Comparison of ENCODE assay signal across 1 cellular context in the genomic region with DNA sequence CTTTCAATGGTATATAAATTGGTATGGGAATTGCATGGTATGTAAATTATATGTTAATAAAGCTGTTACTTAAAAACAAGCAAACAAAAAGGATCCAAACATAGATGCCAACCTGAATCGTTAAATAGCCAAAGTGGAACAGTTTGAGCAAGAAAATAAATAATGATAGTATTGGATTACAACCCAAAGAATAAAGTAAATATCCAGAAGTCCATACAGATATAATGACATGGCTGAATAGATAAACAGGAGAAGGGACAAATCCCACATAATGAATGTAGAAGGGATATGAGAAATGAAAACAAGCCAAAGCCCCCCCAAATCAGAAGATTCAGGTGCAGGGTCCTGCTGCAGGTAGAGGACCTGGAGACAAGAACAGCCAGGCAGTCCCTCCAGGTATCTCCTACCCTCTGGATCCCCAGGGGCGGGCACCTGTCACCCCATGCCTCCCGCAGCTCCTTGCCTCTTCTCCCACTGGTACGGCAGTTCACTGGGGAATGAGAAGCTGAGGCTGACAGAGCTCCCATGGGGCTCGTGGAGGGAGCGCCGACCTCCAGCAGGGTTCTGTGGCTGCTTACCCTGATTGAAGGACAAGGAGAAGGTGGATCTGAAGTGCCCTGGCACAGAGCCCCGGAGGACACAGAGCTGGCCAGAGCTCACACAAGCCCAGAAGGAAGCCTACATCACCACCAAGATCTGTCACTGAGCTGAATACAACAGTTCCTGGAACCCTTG.
TF ChIP-seq lines count a peak whose summit lies in the region.

No MANE protein-coding gene starts in this region.

TF ChIP-seq in HepG2, 621 proteins besides CTCF, POLR2A, EP300 and RAD21:
- TF ChIP-seq PAF1 (CRISPR knock-in tag; IDR thresholded peaks at IDR 0.05), result 0 out of 2 replicates have a peak, but pooled peaks have one; percentile 52
- 0 out of 2 replicates have a peak, but pooled peaks have one; percentile 23 for TF ChIP-seq RXRA (CRISPR knock-in tag; IDR thresholded peaks at IDR 0.05)
- TF ChIP-seq AGO2 (optimal IDR thresholded peaks at IDR 0.05; ENCODE audit: low read depth, low read length), result peak; percentile 60
- TF ChIP-seq, protein P1, sequence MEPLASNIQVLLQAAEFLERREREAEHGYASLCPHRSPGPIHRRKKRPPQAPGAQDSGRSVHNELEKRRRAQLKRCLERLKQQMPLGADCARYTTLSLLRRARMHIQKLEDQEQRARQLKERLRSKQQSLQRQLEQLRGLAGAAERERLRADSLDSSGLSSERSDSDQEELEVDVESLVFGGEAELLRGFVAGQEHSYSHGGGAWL (CRISPR knock-in tag; IDR thresholded peaks at IDR 0.05), result no peak
- TF ChIP-seq PPARG (CRISPR knock-in tag; conservative IDR thresholded peaks at IDR 0.05), result no peak
